ENCODE assay signal across 1 cellular context in the genomic region with DNA sequence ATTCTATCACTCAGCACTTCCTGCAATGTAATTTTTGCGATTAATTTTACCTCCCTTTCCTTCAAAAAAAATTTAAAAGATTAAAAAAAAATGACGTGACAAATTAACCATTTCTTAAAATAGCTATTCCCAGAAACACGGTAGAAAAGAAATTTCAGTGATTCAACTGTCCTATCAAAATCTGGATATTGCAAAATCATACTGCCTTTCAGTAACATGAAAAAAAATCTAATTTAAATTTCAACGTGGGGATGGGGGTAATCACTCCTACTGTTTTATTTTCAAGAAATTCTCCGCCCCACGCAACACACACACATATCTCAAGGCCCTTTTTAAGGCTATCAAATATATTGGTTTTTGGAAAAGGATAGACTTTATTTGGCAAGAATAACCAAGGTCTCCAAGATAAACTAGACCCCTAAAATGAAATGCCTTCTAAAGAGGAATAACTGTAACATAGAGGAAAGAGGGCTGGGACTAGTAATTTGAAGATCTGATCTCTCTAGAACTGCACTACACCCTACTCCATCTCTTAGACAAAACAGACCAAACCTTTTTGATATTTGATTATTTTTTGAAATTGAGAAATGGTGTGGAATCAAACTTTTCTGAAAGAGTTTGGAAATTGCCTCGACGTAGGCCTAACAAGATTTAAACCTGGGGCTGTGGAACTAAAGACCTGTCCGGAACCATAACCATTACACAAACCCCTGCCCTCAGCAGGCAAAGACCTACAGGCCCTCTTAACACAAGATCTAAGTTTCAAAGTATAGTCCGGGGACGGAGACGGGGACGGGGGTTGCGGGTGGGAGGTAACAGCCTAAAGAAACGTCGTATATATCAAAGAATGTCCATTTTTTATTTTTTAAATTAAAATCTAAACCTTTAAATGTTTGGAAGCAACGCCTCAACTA.
TF ChIP-seq lines count a peak whose summit lies in the region.

No MANE protein-coding gene starts in this region.

TF ChIP-seq in K562, 482 proteins besides CTCF, POLR2A, EP300 and RAD21 (continued from another document):
- TF ChIP-seq, protein P1, sequence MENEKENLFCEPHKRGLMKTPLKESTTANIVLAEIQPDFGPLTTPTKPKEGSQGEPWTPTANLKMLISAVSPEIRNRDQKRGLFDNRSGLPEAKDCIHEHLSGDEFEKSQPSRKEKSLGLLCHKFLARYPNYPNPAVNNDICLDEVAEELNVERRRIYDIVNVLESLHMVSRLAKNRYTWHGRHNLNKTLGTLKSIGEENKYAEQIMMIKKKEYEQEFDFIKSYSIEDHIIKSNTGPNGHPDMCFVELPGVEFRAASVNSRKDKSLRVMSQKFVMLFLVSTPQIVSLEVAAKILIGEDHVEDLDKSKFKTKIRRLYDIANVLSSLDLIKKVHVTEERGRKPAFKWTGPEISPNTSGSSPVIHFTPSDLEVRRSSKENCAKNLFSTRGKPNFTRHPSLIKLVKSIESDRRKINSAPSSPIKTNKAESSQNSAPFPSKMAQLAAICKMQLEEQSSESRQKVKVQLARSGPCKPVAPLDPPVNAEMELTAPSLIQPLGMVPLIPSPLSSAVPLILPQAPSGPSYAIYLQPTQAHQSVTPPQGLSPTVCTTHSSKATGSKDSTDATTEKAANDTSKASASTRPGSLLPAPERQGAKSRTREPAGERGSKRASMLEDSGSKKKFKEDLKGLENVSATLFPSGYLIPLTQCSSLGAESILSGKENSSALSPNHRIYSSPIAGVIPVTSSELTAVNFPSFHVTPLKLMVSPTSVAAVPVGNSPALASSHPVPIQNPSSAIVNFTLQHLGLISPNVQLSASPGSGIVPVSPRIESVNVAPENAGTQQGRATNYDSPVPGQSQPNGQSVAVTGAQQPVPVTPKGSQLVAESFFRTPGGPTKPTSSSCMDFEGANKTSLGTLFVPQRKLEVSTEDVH (IDR thresholded peaks at IDR 0.05; ENCODE audit: low read depth, partially characterized antibody), result no peak
- TF ChIP-seq TGIF2 (CRISPR knock-in tag; IDR thresholded peaks at IDR 0.05) (no peak), GATAD2B (IDR thresholded peaks at IDR 0.05; ENCODE audit: borderline replicate concordance) (no peak), CBFA2T3 (IDR thresholded peaks at IDR 0.05) (no peak), PCBP1 (IDR thresholded peaks at IDR 0.05; ENCODE audit: low read depth, low read length, poor library complexity, severe bottlenecking) (no peak), PRMT5 (CRISPR knock-in tag; IDR thresholded peaks at IDR 0.05) (no peak), RHOXF2B (CRISPR knock-in tag; conservative IDR thresholded peaks at IDR 0.05) (no peak), MED1 (CRISPR knock-in tag; IDR thresholded peaks at IDR 0.05; ENCODE audit: borderline replicate concordance) (no peak), PML (IDR thresholded peaks at IDR 0.05; ENCODE audit: low read length) (no peak), DIDO1 (tag; IDR thresholded peaks at IDR 0.05; ENCODE audit: low read depth) (no peak)
- TF ChIP-seq, protein P2, sequence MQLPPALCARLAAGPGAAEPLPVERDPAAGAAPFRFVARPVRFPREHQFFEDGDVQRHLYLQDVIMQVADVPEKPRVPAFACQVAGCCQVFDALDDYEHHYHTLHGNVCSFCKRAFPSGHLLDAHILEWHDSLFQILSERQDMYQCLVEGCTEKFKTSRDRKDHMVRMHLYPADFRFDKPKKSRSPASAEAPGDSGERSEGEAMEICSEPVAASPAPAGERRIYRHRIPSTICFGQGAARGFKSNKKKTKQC (CRISPR knock-in tag; IDR thresholded peaks at IDR 0.05), result no peak
